1 cellular context compared by ENCODE assay signal in the genomic region with DNA sequence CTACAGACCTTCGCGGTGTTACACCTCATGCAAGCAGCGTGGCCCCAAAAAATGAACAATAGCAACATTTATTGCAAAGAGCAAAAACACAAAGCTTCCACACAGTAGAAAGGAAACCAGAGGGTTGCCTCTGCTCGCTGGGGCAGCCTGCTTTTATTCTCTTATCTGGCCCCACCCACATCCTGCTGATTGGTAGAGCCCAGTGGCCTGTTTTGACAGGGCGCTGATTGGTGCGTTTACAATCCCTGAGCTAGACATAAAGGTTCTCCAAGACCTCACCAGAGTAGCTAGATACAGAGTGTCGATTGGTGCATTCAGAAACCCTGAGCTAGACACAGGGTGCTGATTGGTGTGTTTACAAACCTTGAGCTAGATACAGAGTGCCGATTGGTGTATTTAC. TPM values are rescaled to one million over a fixed set of nuclear protein-coding genes. Genes with fewer than 3 reads are reported as not detected.
"Had no signal": no experiment of that assay in that cellular context is flagged by ENCODE, and none has a peak within 500 bp of the region (broad histone marks: within the 10 kb centered on the region; RNA-seq: fewer than 3 reads in every experiment).

No MANE protein-coding gene starts in this region.

RNA-seq across cellular contexts. Expression of a gene that starts 52.8 kb away (rescaled TPM):
- polyA plus RNA-seq: immature natural killer cell had no signal
